Comparison of ENCODE assay signal across 8 cellular contexts in genomic region chr13:48532473-48533206, GRCh38. TPM values are rescaled to one million over a fixed set of nuclear protein-coding genes. Genes with fewer than 3 reads are reported as not detected.
A peak's percentile ranks its signal among the peaks of the same experiment; 100 is the strongest.
DNase-seq lines count a peak whose midpoint lies in the region; ATAC-seq, FAIRE-seq and TF ChIP-seq lines count a peak whose summit lies in the region.

Gene RCBTB2 (minus strand): TSS chr13:48533080. CDS start chr13:48521939, 11,141 bp downstream.

- TF ChIP-seq CTCF in HepG2 (CRISPR knock-in tag; IDR thresholded peaks at IDR 0.05): peak; percentile 17; the same call in 1 of the 2 replicates

- in situ Hi-C loops in HepG2 (cut with HindIII; ENCODE audit: extremely low pct_ligation_motif_present, low pct_unique_long_range_greater_than_20kb): no loop called here

- peak within 1 kb of the TSS; percentile 90 for H2AFZ ChIP-seq in HepG2 (ENCODE audit: low read length)

- no TSS peak for BruUV-seq in HepG2 (replicated peaks; lab: Mats Ljungman, UMichigan)

- TF ChIP-seq RAD21 in HepG2 (CRISPR knock-in tag; IDR thresholded peaks at IDR 0.05): 0 out of 2 replicates have a peak, but pooled peaks have one; percentile 9

- H3K36me3 ChIP-seq in HepG2 (replicated peaks in 1 of 2; ENCODE audit: control insufficient read depth in 1 of 2, insufficient read depth in 2 of 2, low read length in 2 of 2): no peaks in the 10 kb centered on the region

- DNase-seq in C1 segment of cervical spinal cord (lab: John Stamatoyannopoulos, UW) (peak; percentile 67 to 99 (median 94)), NCI-H69 (lab: John Stamatoyannopoulos, UW) (peak; percentile 95), HepG2 (ENCODE audit: low spot score) (peak; percentile 93)
- DNase-seq in activated CD4-positive, alpha-beta T cell treated with anti-CD3 and anti-CD28 coated beads, Interleukin-2, amount 50 U/mL, for 24 hours (ENCODE audit: low read depth in 1 of 2, low spot score in 1 of 2): peak; percentile 97 to 98
- DNase-seq in stimulated activated CD4-positive, alpha-beta T cell treated with anti-CD3 and anti-CD28 coated beads, Interleukin-2, amount 100 ng/mL, for 48 hours: peak; percentile 99

- peak; percentile 87 for ATAC-seq in GM19351 (IDR thresholded peaks at IDR 0.05; ENCODE audit: unreplicated experiment)
- peak; percentile 90 for ATAC-seq in HG03520 (IDR thresholded peaks at IDR 0.05; ENCODE audit: unreplicated experiment)
- ATAC-seq in HepG2: peak; percentile 94

- H4K20me1 ChIP-seq in HepG2 (ENCODE audit: insufficient read depth, low read length): no peaks in the 10 kb centered on the region

- H3K4me1 Mint-ChIP-seq in dendritic cell treated with granulocyte-macrophage colony-stimulating factor and Interleukin-4, amounts not matched to agents 40 ng/mL and 50 ng/mL, for 4 days (ENCODE audit: low read depth): peaks cover 69% of the 10 kb centered on the region

- H3K4me3 Mint-ChIP-seq in dendritic cell treated with granulocyte-macrophage colony-stimulating factor and Interleukin-4, amounts not matched to agents 40 ng/mL and 50 ng/mL, for 4 days: peak within 1 kb of the TSS; percentile 83

- TF ChIP-seq EP300 in HepG2 (IDR thresholded peaks at IDR 0.05; ENCODE audit: low read depth in 2 of 2, low read length in 2 of 2): no peak
- TF ChIP-seq EP300 in HepG2 (CRISPR knock-in tag; IDR thresholded peaks at IDR 0.05; ENCODE audit: borderline replicate concordance): no peak

- H3K4me1 ChIP-seq in HepG2 (ENCODE audit: insufficient read depth, low read length): peaks cover 33% of the 10 kb centered on the region

- peak within 1 kb of the TSS; percentile 72 for H3K27ac ChIP-seq in HepG2 (ENCODE audit: extremely low read length, insufficient read depth, low read length)

- peaks cover 13% of the 10 kb centered on the region for H3K9me3 Mint-ChIP-seq in dendritic cell treated with granulocyte-macrophage colony-stimulating factor and Interleukin-4, amounts not matched to agents 40 ng/mL and 50 ng/mL, for 4 days

- intact Hi-C loops in dendritic cell treated with granulocyte-macrophage colony-stimulating factor and Interleukin-4, amounts not matched to agents 40 ng/mL and 50 ng/mL, for 4 days (cut with micrococcal nuclease): loop anchor here (2.0 to 5.0 kb wide), 2 partner anchors 40 to 46 kb away; no protein-coding TSS in a partner anchor
- intact Hi-C loops in HepG2 (cut with micrococcal nuclease; ENCODE audit: unreplicated experiment): loop anchor here (1.0 kb wide), 1 partner anchor 120 kb away; no protein-coding TSS in a partner anchor

- no peaks in the 10 kb centered on the region for H3K9me3 ChIP-seq in HepG2 (ENCODE audit: low read length)

- H3K27ac Mint-ChIP-seq in dendritic cell treated with granulocyte-macrophage colony-stimulating factor and Interleukin-4, amounts not matched to agents 40 ng/mL and 50 ng/mL, for 4 days: peak within 1 kb of the TSS; percentile 98

- peak within 1 kb of the TSS; percentile 83 to 95 (median 92) for H3K4me3 ChIP-seq in HepG2 (replicated peaks in 1 of 3; ENCODE audit: insufficient read depth in 1 of 3, low read depth in 2 of 3, low read length in 3 of 3)

- H3K27me3 ChIP-seq in HepG2 (ENCODE audit: control insufficient read depth in 1 of 2, insufficient read depth in 2 of 2, low read length in 2 of 2): no peaks in the 10 kb centered on the region; a peak in 1 of 5 replicates

- H3K4me2 ChIP-seq in HepG2 (ENCODE audit: low read depth, low read length): peak within 1 kb of the TSS; percentile 89

- POLR2A ChIA-PET in HepG2 (lab: Yijun Ruan, JAX): interaction anchor here (0.7 to 1.8 kb wide), 13 partner anchors 10 to 495 kb away, joined by 3 to 27 read pairs (median 4); partner anchors contain the start of genes ITM2B, LPAR6 and NUDT15

- TF ChIP-seq POLR2A in HepG2 (IDR thresholded peaks at IDR 0.05; ENCODE audit: insufficient read depth in 1 of 2, low read depth in 2 of 2, low read length in 2 of 2): peak; percentile 85 to 88

- H3K36me3 Mint-ChIP-seq in dendritic cell treated with granulocyte-macrophage colony-stimulating factor and Interleukin-4, amounts not matched to agents 40 ng/mL and 50 ng/mL, for 4 days (ENCODE audit: low read depth): peaks cover 33% of the 10 kb centered on the region

- peak within 1 kb of the TSS; percentile 81 for H3K9ac ChIP-seq in HepG2 (ENCODE audit: insufficient read depth, low read depth, low read length)

- CTCF ChIA-PET in HepG2 (lab: Yijun Ruan, JAX; ENCODE audit: low intra/inter-chr PET ratio, low total read pairs): no interaction called here

- no peaks in the 10 kb centered on the region for H3K79me2 ChIP-seq in HepG2 (ENCODE audit: insufficient read depth, low read length)

- FAIRE-seq in HepG2 (lab: Jason Lieb, UNC): peak; percentile 67

- WGBS in HepG2 (ENCODE audit: low lambda C conversion rate): 1% methylated on average over 33 of the region's 69 CpGs

- H3K27me3 Mint-ChIP-seq in dendritic cell treated with granulocyte-macrophage colony-stimulating factor and Interleukin-4, amounts not matched to agents 40 ng/mL and 50 ng/mL, for 4 days: no peaks in the 10 kb centered on the region

TF ChIP-seq in HepG2, 621 proteins besides CTCF, POLR2A, EP300 and RAD21 (continues in another document):
- TF ChIP-seq MXD4 (CRISPR knock-in tag; IDR thresholded peaks at IDR 0.05) (peak; percentile 59; the same call in 1 of the 2 replicates), ZMYM2 (CRISPR knock-in tag; IDR thresholded peaks at IDR 0.05) (no peak), ZNF468 (CRISPR knock-in tag; IDR thresholded peaks at IDR 0.05) (0 out of 2 replicates have a peak, but pooled peaks have one; percentile 35), ZBTB7A (CRISPR knock-in tag; IDR thresholded peaks at IDR 0.05) (peak; percentile 80; the same call in 1 of the 2 replicates), TRIM22 (IDR thresholded peaks at IDR 0.05) (no peak), ZNF737 (CRISPR knock-in tag; IDR thresholded peaks at IDR 0.05; ENCODE audit: borderline replicate concordance) (no peak), POLR2G (IDR thresholded peaks at IDR 0.05; ENCODE audit: low read depth, low read length) (peak; percentile 88), ZKSCAN5 (CRISPR knock-in tag; IDR thresholded peaks at IDR 0.05) (0 out of 2 replicates have a peak, but pooled peaks have one; percentile 14), ADNP (CRISPR knock-in tag; IDR thresholded peaks at IDR 0.05) (peak; percentile 17; the same call in 1 of the 2 replicates), NFE2 (CRISPR knock-in tag; IDR thresholded peaks at IDR 0.05) (no peak), NFYB (CRISPR knock-in tag; IDR thresholded peaks at IDR 0.05) (0 out of 2 replicates have a peak, but pooled peaks have one; percentile 13), PBX3 (CRISPR knock-in tag; IDR thresholded peaks at IDR 0.05; ENCODE audit: borderline replicate concordance) (peak; percentile 78; the same call in 1 of the 2 replicates), ZNF17 (CRISPR knock-in tag; IDR thresholded peaks at IDR 0.05) (no peak)

RNA-seq across cellular contexts. Expression of gene RCBTB2, which starts in this region (rescaled TPM):
- total RNA-seq in HepG2 (2016; rRNA removed; fragmentation: Illumina TruSeq; extraction: Trizol): 1.9 and 3.0 TPM in 2 replicates
- total RNA-seq in HepG2 (2016; cell fraction: cytosol; rRNA removed; fragmentation: Illumina TruSeq; extraction: Trizol; ENCODE audit: low read depth): 0.26 and 0.40 TPM in 2 replicates
- 2.2 and 2.8 TPM in 2 replicates for total RNA-seq in HepG2 (2016; cell fraction: insoluble cytoplasmic fraction; rRNA removed; fragmentation: Illumina TruSeq; extraction: Trizol)
- total RNA-seq in HepG2 (2016; cell fraction: membrane; rRNA removed; fragmentation: Illumina TruSeq; extraction: Trizol): 0.86 and 1.1 TPM in 2 replicates
- total RNA-seq in HepG2 (2016; cell fraction: nucleus; rRNA removed; fragmentation: Illumina TruSeq; extraction: Trizol): 2.0 and 4.1 TPM in 2 replicates
- polyA plus RNA-seq in HepG2 (2011; rRNA removed): 1.8 and 2.7 TPM in 2 replicates
- 1.3 and 1.6 TPM in 2 replicates for polyA plus RNA-seq in HepG2 (2011; cell fraction: cytosol; rRNA removed)
- 1.8 and 2.5 TPM in 2 replicates for polyA plus RNA-seq in HepG2 (2011; cell fraction: nucleus; rRNA removed)
- 1.2 and 1.6 TPM in 2 replicates for polyA plus RNA-seq in HepG2 (2012)
- polyA plus RNA-seq in HepG2 (2016; cell fraction: cytosol; fragmentation: Illumina TruSeq; extraction: Trizol; ENCODE audit: low read depth): 0.16 and 0.17 TPM in 2 replicates
- 2.0 and 2.2 TPM in 2 replicates for polyA plus RNA-seq in HepG2 (2016; cell fraction: insoluble cytoplasmic fraction; fragmentation: Illumina TruSeq; extraction: Trizol; ENCODE audit: low read depth)
- polyA plus RNA-seq in HepG2 (2016; cell fraction: membrane; fragmentation: Illumina TruSeq; extraction: Trizol; ENCODE audit: low read depth): 0.30 and 0.35 TPM in 2 replicates
- 3.2 and 3.5 TPM in 2 replicates for polyA plus RNA-seq in HepG2 (2016; cell fraction: nucleus; fragmentation: Illumina TruSeq; extraction: Trizol; ENCODE audit: insufficient read depth, low read depth)
- polyA minus RNA-seq in HepG2 (2011; rRNA and poly(A)+ RNA removed; ENCODE audit: low replicate concordance): 3.5 and 3.8 TPM in 2 replicates
- polyA minus RNA-seq in HepG2 (2011; cell fraction: cytosol; rRNA and poly(A)+ RNA removed): 1.2 and 1.4 TPM in 2 replicates
- 3.1 and 4.5 TPM in 2 replicates for polyA minus RNA-seq in HepG2 (2011; cell fraction: nucleus; rRNA and poly(A)+ RNA removed)

Comparison
In these comparisons a context has a peak if more than half of its experiments do, and no peak if none do; other contexts are left out.
1. Peak in every context shown above with its lines: DNase-seq, ATAC-seq, H3K4me3 ChIP-seq and H3K27ac ChIP-seq.